ENCODE assay signal across 8 cellular contexts in the genomic region with DNA sequence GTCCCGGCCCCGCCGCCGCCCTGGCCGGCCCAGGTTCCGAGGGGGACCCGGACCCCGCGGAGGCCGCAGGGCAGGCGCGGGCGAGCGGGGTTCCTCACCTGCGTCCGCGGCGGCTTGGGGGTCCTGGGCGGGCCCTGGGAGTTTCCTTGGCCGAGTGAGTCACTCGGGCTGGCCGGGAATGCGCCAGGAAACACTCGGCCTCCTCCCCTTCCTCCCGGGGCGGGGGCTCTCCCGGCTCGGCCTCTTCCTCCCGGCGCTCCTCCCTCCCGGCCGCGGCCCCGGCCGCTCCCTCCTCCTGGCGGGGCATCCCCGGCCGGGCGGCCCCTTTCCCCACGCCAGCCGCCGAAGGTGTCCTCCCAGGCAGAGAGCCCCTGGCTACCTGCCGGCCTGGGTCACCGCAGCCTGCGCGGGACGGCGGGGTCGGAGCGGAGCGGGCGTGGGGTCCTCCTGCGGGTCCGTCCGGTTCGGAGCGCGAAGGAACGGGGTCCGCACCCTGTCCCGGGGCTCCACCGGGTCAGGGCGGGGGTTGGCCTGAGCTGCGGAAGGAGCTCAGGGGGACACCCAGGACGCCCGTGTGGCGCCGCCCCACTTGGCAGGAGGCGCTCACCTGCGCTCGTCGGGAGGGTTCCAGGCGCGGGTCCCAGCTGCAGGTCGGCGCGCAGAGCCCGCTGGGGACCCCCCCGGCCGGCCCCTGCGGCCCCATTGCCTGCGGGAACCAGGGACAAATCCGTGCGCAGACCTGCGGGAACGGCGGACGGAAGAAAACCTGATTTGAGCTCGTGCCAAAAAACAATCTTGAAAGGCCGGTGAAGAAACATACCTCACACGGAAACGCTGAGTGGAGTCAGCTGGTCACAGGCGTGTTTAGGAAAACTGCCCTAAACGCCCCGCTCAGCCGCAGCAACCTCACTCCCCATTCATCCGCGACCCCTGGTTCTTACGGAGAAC. TPM values are rescaled to one million over a fixed set of nuclear protein-coding genes. Genes with fewer than 3 reads are reported as not detected.
DNase-seq lines count a peak whose midpoint lies in the region; ATAC-seq and TF ChIP-seq lines count a peak whose summit lies in the region.

A gene (minus strand): TSS at position 180 of the 948 bp plus-strand sequence. CDS start 33,083 bp downstream, outside the sequence.

- H3K36me3 ChIP-seq in BE2C (no peaks in the 10 kb centered on the region), adrenal gland (replicated peaks in 1 of 2) (no peaks in the 10 kb centered on the region)

- H3K27me3 ChIP-seq in BE2C (no peaks in the 10 kb centered on the region), adrenal gland (no peaks in the 10 kb centered on the region)

- no peaks in the 10 kb centered on the region for H3K4me1 ChIP-seq in BE2C
- peaks cover 6 to 17% of the 10 kb centered on the region in 2 donors for H3K4me1 ChIP-seq in adrenal gland (replicated peaks in 1 of 2)

- intact Hi-C loops in adrenal gland (cut with DNase I) (no loop called here), Right ventricle myocardium superior (cut with DNase I) (loop anchor here (2.0 kb wide), 1 partner anchor 32 kb away; no protein-coding TSS in a partner anchor)

- peak; percentile 85 for DNase-seq in BE2C
- DNase-seq in NCI-H774 (lab: John Stamatoyannopoulos, UW), result peak; percentile 70
- DNase-seq in adrenal gland, result peak; percentile 83 to 91 (median 86)
- DNase-seq in Right ventricle myocardium superior, result peak; percentile 91
- DNase-seq in occipital lobe (lab: John Stamatoyannopoulos, UW), result peak; percentile 56

- peak within 1 kb of the TSS; percentile 67 for H3K4me3 ChIP-seq in BE2C (ENCODE audit: low read depth, low read length)
- peak within 1 kb of the TSS; percentile 89 to 99 (median 96) for H3K4me3 ChIP-seq in adrenal gland

- ATAC-seq in GM18858 (IDR thresholded peaks at IDR 0.05; ENCODE audit: unreplicated experiment), result peak; percentile 48
- ATAC-seq in HG03097 (IDR thresholded peaks at IDR 0.05; ENCODE audit: low FRiP score, unreplicated experiment), result peak; percentile 58
- peak; percentile 97 for ATAC-seq in Right ventricle myocardium superior (ENCODE audit: poor library complexity)
- ATAC-seq in HG03520 (IDR thresholded peaks at IDR 0.05; ENCODE audit: unreplicated experiment), result no peak

- TF ChIP-seq CTCF in BE2C (IDR thresholded peaks at IDR 0.05; ENCODE audit: low read depth, low read length), result no peak
- no peak for TF ChIP-seq CTCF in adrenal gland (IDR thresholded peaks at IDR 0.05)

- 0 to 6% (median 2%) methylated on average over 12 to 99 of the region's 99 CpGs for WGBS in adrenal gland, 4 donors

- peak within 1 kb of the TSS in 4 of 5 donors; percentile 52 to 95 (median 74) for H3K27ac ChIP-seq in adrenal gland

- TF ChIP-seq POLR2A in adrenal gland (IDR thresholded peaks at IDR 0.05), result peak; percentile 44 to 51

- H3K9me3 ChIP-seq in BE2C, result no peaks in the 10 kb centered on the region
- H3K9me3 ChIP-seq in adrenal gland (replicated peaks in 1 of 3), result no peaks in the 10 kb centered on the region

RNA-seq across cellular contexts. Expression of the gene that starts here (rescaled TPM):
- 41.7 TPM for polyA plus RNA-seq in BE2C (2012; ENCODE audit: insufficient read depth, insufficient read length, low read depth)
- 100 to 1,000 TPM in 2 of 8 donors, 10 to 100 TPM in 6; 53.9 to 124 (median 90.3) TPM for total RNA-seq in adrenal gland
- 10 to 100 TPM; 21.2 to 43.7 (median 24.6) TPM for polyA plus RNA-seq in adrenal gland
- total RNA-seq in Right ventricle myocardium superior, result 28.8 TPM
- total RNA-seq in occipital lobe, result 83.3 TPM
